ENCODE assay signal across 23 cellular contexts in genomic region chr10:131762789-131763696, GRCh38.
DNase-seq lines count a peak whose midpoint lies in the region; ATAC-seq, FAIRE-seq and TF ChIP-seq lines count a peak whose summit lies in the region.
"Had no signal": no experiment of that assay in that cellular context is flagged by ENCODE, and none has a peak within 500 bp of the region (broad histone marks: within the 10 kb centered on the region; RNA-seq: fewer than 3 reads in every experiment).

No MANE protein-coding gene starts in this region.

- no peak overlapping the region for H2BK12ac ChIP-seq in neuronal stem cell (ENCODE audit: low read length)

- H3K27ac ChIP-seq in A549 (peak overlapping the region in 1 of 2 experiments; percentile 16; a peak in 2 of 6 replicates), neuronal stem cell (replicated peaks; ENCODE audit: low read length) (no peak overlapping the region)
- H3K27ac ChIP-seq: 22Rv1, PC-9, RWPE1 had no signal

- H3K4me3 ChIP-seq in A549 (no peak overlapping the region), neuronal stem cell (ENCODE audit: low read length in 2 of 2) (no peak overlapping the region)
- H3K4me3 ChIP-seq: PC-9 had no signal

- no peak overlapping the region for H3K14ac ChIP-seq in neuronal stem cell (ENCODE audit: low read length)

- no peak for FAIRE-seq in A549 (lab: Jason Lieb, UNC)

- H3K23ac ChIP-seq in neuronal stem cell (ENCODE audit: low read depth, low read length, poor library complexity), result no peak overlapping the region

- DNase-seq in A549 (ENCODE audit: low read depth in 1 of 2, low spot score in 1 of 2) (peak; percentile 35 to 55), NCI-H526 treated with DMSO at 0.1 percent for 48 hours (lab: John Stamatoyannopoulos, UW) (peak; percentile 17), neuronal stem cell (ENCODE audit: low spot score) (no peak), SKM-1 treated with dmso at 0.1 percent for 144 hours (lab: John Stamatoyannopoulos, UW; ENCODE audit: unreplicated experiment) (no peak), RPMI8226 (no peak), NCI-H2196 treated with DMSO at 0.1 percent for 48 hours (lab: John Stamatoyannopoulos, UW; ENCODE audit: unreplicated experiment) (no peak)
- no peak for DNase-seq in activated CD4-positive, alpha-beta T cell treated with anti-CD3 and anti-CD28 coated beads for 48 hours
- DNase-seq: EL, GOT3, Karpas-422, NCI-H1417, NCI-H187 treated with DMSO at 0.1 percent for 48 hours, NCI-H2107, NCI-H2227 treated with DMSO at 0.1 percent for 48 hours, NCI-H510A, NCI-H748 treated with DMSO at 0.1 percent for 48 hours, PC-9, SIG-M5, T-cell had no signal

- H3K27me3 ChIP-seq in neuronal stem cell (ENCODE audit: control insufficient read depth in 3 of 3, insufficient read depth in 3 of 3, low read depth in 1 of 3, low read length in 3 of 3), result peaks cover 0 to 4% (median 2%) of the 10 kb centered on the region in 3 experiments

- no peak overlapping the region for H2AFZ ChIP-seq in neuronal stem cell (ENCODE audit: low read length)
- H2AFZ ChIP-seq: PC-9 had no signal

- peak overlapping the region; percentile 31 for H3K9ac ChIP-seq in neuronal stem cell (ENCODE audit: low read depth, low read length, poor library complexity)

- 30% methylated on average over 11 of the region's 15 CpGs for WGBS in A549 (ENCODE audit: missing lambda C conversion rate)
- WGBS in neuronal stem cell (ENCODE audit: extremely low coverage in 2 of 2, insufficient read length in 2 of 2, insufficient replicate concordance in 1 of 2), 2 donors, result no CpG with 5 or more reads among the region's 15 CpGs

- H2BK15ac ChIP-seq in neuronal stem cell (ENCODE audit: low read length), result peak overlapping the region; percentile 11

- H3K18ac ChIP-seq in neuronal stem cell (ENCODE audit: low read length), result peak overlapping the region; percentile 84

- H3K4me1 ChIP-seq in A549, result peaks cover 15% of the 10 kb centered on the region; the same call in 1 of the 3 replicates
- peaks cover 12 to 31% of the 10 kb centered on the region in 2 donors for H3K4me1 ChIP-seq in neuronal stem cell (ENCODE audit: control insufficient read depth in 2 of 2, insufficient read depth in 1 of 2, low read depth in 1 of 2, low read length in 2 of 2)

- no peak for TF ChIP-seq POLR2A in A549 (IDR thresholded peaks at IDR 0.05; ENCODE audit: low read length)

- ATAC-seq in A549, result peak; percentile 63 to 71
- ATAC-seq in GM18868 (IDR thresholded peaks at IDR 0.05; ENCODE audit: unreplicated experiment), result peak; percentile 71
- ATAC-seq: SK-N-SH treated with all-trans-retinoic acid at 6 μM for 48 hours, T-cell had no signal

- H3K9me3 ChIP-seq in A549, result no peaks in the 10 kb centered on the region
- H3K9me3 ChIP-seq in neuronal stem cell (replicated peaks in 1 of 2; ENCODE audit: control insufficient read depth in 2 of 2, insufficient read depth in 1 of 2, low read depth in 1 of 2, low read length in 2 of 2), result peaks cover 3 to 5% of the 10 kb centered on the region in 2 donors

- no peak overlapping the region for H4K8ac ChIP-seq in neuronal stem cell (ENCODE audit: low read depth, low read length)

- H3K36me3 ChIP-seq in neuronal stem cell (replicated peaks in 1 of 2; ENCODE audit: control insufficient read depth in 2 of 2, insufficient read depth in 2 of 2, low read length in 2 of 2), result peaks cover 0 to 2% of the 10 kb centered on the region in 2 donors

- CTCF ChIA-PET in A549 (lab: Yijun Ruan, JAX), result no interaction called here

- H2BK120ac ChIP-seq in neuronal stem cell (ENCODE audit: low read depth, low read length), result no peak overlapping the region

- H2AK5ac ChIP-seq in neuronal stem cell (ENCODE audit: low read depth, low read length), result no peak overlapping the region

- H4K91ac ChIP-seq in neuronal stem cell (ENCODE audit: low read depth, low read length, poor library complexity), result no peak overlapping the region

- TF ChIP-seq CTCF in A549 (IDR thresholded peaks at IDR 0.05), result no peak

- no peak overlapping the region for H2BK5ac ChIP-seq in neuronal stem cell (ENCODE audit: low read length)

- no peak overlapping the region for H3K4ac ChIP-seq in neuronal stem cell (ENCODE audit: low read length)

- TF ChIP-seq RAD21 in A549 (conservative IDR thresholded peaks at IDR 0.05 in 1 of 2, IDR thresholded peaks at IDR 0.05 in 1 of 2), result no peak

- H3K4me2 ChIP-seq in A549 (peak overlapping the region; percentile 44), neuronal stem cell (ENCODE audit: insufficient read depth, low read length, poor library complexity, severe bottlenecking) (no peak overlapping the region)
- H3K4me2 ChIP-seq: PC-9 had no signal

- POLR2A ChIA-PET in A549 (lab: Yijun Ruan, JAX), result no interaction called here

- H3K79me1 ChIP-seq in neuronal stem cell (ENCODE audit: low read depth, low read length), result no peaks in the 10 kb centered on the region

- TF ChIP-seq EP300 in A549 (IDR thresholded peaks at IDR 0.05), result no peak

TF ChIP-seq in A549, 52 proteins besides CTCF, POLR2A, EP300 and RAD21:
- TF ChIP-seq HES2 (IDR thresholded peaks at IDR 0.05), result 0 out of 2 replicates have a peak, but pooled peaks have one; percentile 23
- TF ChIP-seq E2F6 (IDR thresholded peaks at IDR 0.05; ENCODE audit: borderline replicate concordance, low read depth), result no peak
- no peak for TF ChIP-seq NFE2L2 (conservative IDR thresholded peaks at IDR 0.05; ENCODE audit: low read length)
- no peak for TF ChIP-seq NR3C1 (IDR thresholded peaks at IDR 0.05)
- TF ChIP-seq JUNB (IDR thresholded peaks at IDR 0.05), result peak; percentile 28; the same call in 1 of the 2 replicates
- no peak for TF ChIP-seq HMGXB4 (CRISPR knock-in tag; IDR thresholded peaks at IDR 0.05; ENCODE audit: borderline replicate concordance)
- TF ChIP-seq JUN (IDR thresholded peaks at IDR 0.05), result no peak
- TF ChIP-seq POLR2AphosphoS2 (conservative IDR thresholded peaks at IDR 0.05; ENCODE audit: low read length), result no peak
- no peak for TF ChIP-seq RCOR1 (IDR thresholded peaks at IDR 0.05; ENCODE audit: low read depth, low read length)
- no peak for TF ChIP-seq ESRRA (IDR thresholded peaks at IDR 0.05; ENCODE audit: borderline replicate concordance, low read length)
- TF ChIP-seq FOSL2 (IDR thresholded peaks at IDR 0.05), result no peak
- TF ChIP-seq FOSL2 (CRISPR knock-in tag; IDR thresholded peaks at IDR 0.05), result peak; percentile 65
- peak in 1 of 2 experiments; percentile 10; a peak in 1 of 4 replicates for TF ChIP-seq CEBPB (IDR thresholded peaks at IDR 0.05)

Comparison
In these comparisons a context has a peak if more than half of its experiments do, and no peak if none do; other contexts are left out.
1. DNase-seq: peak in A549 (2 of 2) and NCI-H526 treated with DMSO at 0.1 percent for 48 hours (single experiment); none in neuronal stem cell (single experiment), activated CD4-positive, alpha-beta T cell treated with anti-CD3 and anti-CD28 coated beads for 48 hours (single experiment), SKM-1 treated with dmso at 0.1 percent for 144 hours (single experiment), RPMI8226 (single experiment) and NCI-H2196 treated with DMSO at 0.1 percent for 48 hours (single experiment).